In genomic region chr15:28260317-28260716, GRCh38 we compare ENCODE assay signal across 18 cellular contexts.
DNase-seq lines count a peak whose midpoint lies in the region; ATAC-seq and TF ChIP-seq lines count a peak whose summit lies in the region.
"Had no signal": no experiment of that assay in that cellular context is flagged by ENCODE, and none has a peak within 500 bp of the region (broad histone marks: within the 10 kb centered on the region; RNA-seq: fewer than 3 reads in every experiment).

No MANE protein-coding gene starts in this region.

- peaks cover 90% of the 10 kb centered on the region for H3K36me3 ChIP-seq in BLaER1

- H3K4me3 Mint-ChIP-seq in activated naive CD8-positive, alpha-beta T cell treated with anti-CD3 and anti-CD28 coated beads, Interleukin-2, amount 10 ng/mL, durations not matched to agents 7 days and 5 days = no peak overlapping the region
- no peak overlapping the region for H3K4me3 Mint-ChIP-seq in activated naive CD8-positive, alpha-beta T cell treated with anti-CD3 and anti-CD28 coated beads, Interleukin-2, amount 50 U/mL, for 24 hours
- H3K4me3 Mint-ChIP-seq in brain (no peak overlapping the region), mesothelial cell of epicardium (no peak overlapping the region)
- H3K4me3 Mint-ChIP-seq: CD4-positive, alpha-beta memory T cell; HFFc6 had no signal

- H3K4me3 ChIP-seq in BLaER1 = no peak overlapping the region

- H3K27ac ChIP-seq in BLaER1 = no peak overlapping the region
- no peak overlapping the region for H3K27ac ChIP-seq in substantia nigra (ENCODE audit: low read depth, low read length, poor library complexity, severe bottlenecking)
- H3K27ac ChIP-seq: C4-2B had no signal

- peak overlapping the region; percentile 33 for H3K4me2 ChIP-seq in BLaER1

- H3K27ac Mint-ChIP-seq in activated naive CD8-positive, alpha-beta T cell treated with anti-CD3 and anti-CD28 coated beads, Interleukin-2, amount 10 ng/mL, durations not matched to agents 7 days and 5 days = peak overlapping the region; percentile 22
- H3K27ac Mint-ChIP-seq in activated naive CD8-positive, alpha-beta T cell treated with anti-CD3 and anti-CD28 coated beads, Interleukin-2, amount 50 U/mL, for 24 hours = no peak overlapping the region
- H3K27ac Mint-ChIP-seq in brain (peak overlapping the region; percentile 6 to 83 (median 71)), mesothelial cell of epicardium (peak overlapping the region; percentile 18)
- H3K27ac Mint-ChIP-seq: HFFc6 had no signal

- ATAC-seq in activated naive CD8-positive, alpha-beta T cell treated with anti-CD3 and anti-CD28 coated beads, Interleukin-2, amount 10 ng/mL, durations not matched to agents 7 days and 5 days (ENCODE audit: low read depth) = no peak
- no peak for ATAC-seq in activated naive CD8-positive, alpha-beta T cell treated with anti-CD3 and anti-CD28 coated beads, Interleukin-2, amount 50 U/mL, for 24 hours
- ATAC-seq: HepG2 had no signal

- no peak overlapping the region for H3K9ac ChIP-seq in BLaER1

- H3K4me1 Mint-ChIP-seq in activated naive CD8-positive, alpha-beta T cell treated with anti-CD3 and anti-CD28 coated beads, Interleukin-2, amount 10 ng/mL, durations not matched to agents 7 days and 5 days = peaks cover 4% of the 10 kb centered on the region
- H3K4me1 Mint-ChIP-seq in activated naive CD8-positive, alpha-beta T cell treated with anti-CD3 and anti-CD28 coated beads, Interleukin-2, amount 50 U/mL, for 24 hours = peaks cover 4% of the 10 kb centered on the region
- peaks cover 25% of the 10 kb centered on the region for H3K4me1 Mint-ChIP-seq in brain
- peaks cover 8% of the 10 kb centered on the region for H3K4me1 Mint-ChIP-seq in mesothelial cell of epicardium

- H3K27me3 Mint-ChIP-seq in activated naive CD8-positive, alpha-beta T cell treated with anti-CD3 and anti-CD28 coated beads, Interleukin-2, amount 10 ng/mL, durations not matched to agents 7 days and 5 days = no peaks in the 10 kb centered on the region
- H3K27me3 Mint-ChIP-seq in activated naive CD8-positive, alpha-beta T cell treated with anti-CD3 and anti-CD28 coated beads, Interleukin-2, amount 50 U/mL, for 24 hours = no peaks in the 10 kb centered on the region
- H3K27me3 Mint-ChIP-seq in brain (peaks cover 3% of the 10 kb centered on the region), mesothelial cell of epicardium (ENCODE audit: low read depth) (no peaks in the 10 kb centered on the region)
- H3K27me3 Mint-ChIP-seq: CD4-positive, alpha-beta memory T cell had no signal

- H3K4me1 ChIP-seq in BLaER1 = peaks cover 22% of the 10 kb centered on the region

- no peaks in the 10 kb centered on the region for H3K27me3 ChIP-seq in BLaER1

- TF ChIP-seq CTCF in brain (conservative IDR thresholded peaks at IDR 0.05) (no peak), mesothelial cell of epicardium (IDR thresholded peaks at IDR 0.05; ENCODE audit: unreplicated experiment) (no peak)

- H3K9me3 Mint-ChIP-seq in activated naive CD8-positive, alpha-beta T cell treated with anti-CD3 and anti-CD28 coated beads, Interleukin-2, amount 10 ng/mL, durations not matched to agents 7 days and 5 days = no peaks in the 10 kb centered on the region
- no peaks in the 10 kb centered on the region for H3K9me3 Mint-ChIP-seq in activated naive CD8-positive, alpha-beta T cell treated with anti-CD3 and anti-CD28 coated beads, Interleukin-2, amount 50 U/mL, for 24 hours
- no peaks in the 10 kb centered on the region for H3K9me3 Mint-ChIP-seq in brain
- no peaks in the 10 kb centered on the region for H3K9me3 Mint-ChIP-seq in mesothelial cell of epicardium
- H3K9me3 Mint-ChIP-seq: CD4-positive, alpha-beta memory T cell; HFFc6 had no signal

- H4K20me1 ChIP-seq in BLaER1 = peaks cover 40% of the 10 kb centered on the region

- DNase-seq in activated naive CD8-positive, alpha-beta T cell treated with anti-CD3 and anti-CD28 coated beads, Interleukin-2, amount 10 ng/mL, durations not matched to agents 7 days and 5 days = no peak
- no peak for DNase-seq in activated naive CD8-positive, alpha-beta T cell treated with anti-CD3 and anti-CD28 coated beads, Interleukin-2, amount 50 U/mL, for 24 hours
- DNase-seq in mesothelial cell of epicardium (ENCODE audit: low spot score in 2 of 2, unreplicated experiment in 2 of 2) (no peak), substantia nigra (lab: John Stamatoyannopoulos, UW) (no peak), NCI-H1092 treated with DMSO at 0.1 percent for 48 hours (lab: John Stamatoyannopoulos, UW) (no peak)
- DNase-seq: ACHN; CD4-positive, alpha-beta memory T cell; COR-L47; DMS153; DMS79 treated with DMSO at 0.1 percent for 48 hours; EL; GDM1; HCEC 1CT; HFFc6 had no signal

- H3K36me3 Mint-ChIP-seq in activated naive CD8-positive, alpha-beta T cell treated with anti-CD3 and anti-CD28 coated beads, Interleukin-2, amount 10 ng/mL, durations not matched to agents 7 days and 5 days = peaks cover 18% of the 10 kb centered on the region
- H3K36me3 Mint-ChIP-seq in activated naive CD8-positive, alpha-beta T cell treated with anti-CD3 and anti-CD28 coated beads, Interleukin-2, amount 50 U/mL, for 24 hours (ENCODE audit: low read depth) = peaks cover 32% of the 10 kb centered on the region
- H3K36me3 Mint-ChIP-seq in brain (peaks cover 84% of the 10 kb centered on the region), mesothelial cell of epicardium (peaks cover 45% of the 10 kb centered on the region)

- no peaks in the 10 kb centered on the region for H3K9me3 ChIP-seq in BLaER1

- POLR2A ChIA-PET in activated naive CD8-positive, alpha-beta T cell treated with anti-CD3 and anti-CD28 coated beads, Interleukin-2, amount 10 ng/mL, durations not matched to agents 7 days and 5 days (lab: Charles Lee) = no interaction called here
